Comparison of ENCODE assay signal across 12 cellular contexts in genomic region chr11:11244470-11245080, GRCh38.
A peak's percentile ranks its signal among the peaks of the same experiment; 100 is the strongest.
DNase-seq lines count a peak whose midpoint lies in the region; ATAC-seq and TF ChIP-seq lines count a peak whose summit lies in the region.
"Had no signal": no experiment of that assay in that cellular context is flagged by ENCODE, and none has a peak within 500 bp of the region (broad histone marks: within the 10 kb centered on the region; RNA-seq: fewer than 3 reads in every experiment).

No MANE protein-coding gene starts in this region.

- peaks cover 30% of the 10 kb centered on the region for H3K4me1 Mint-ChIP-seq in activated B cell treated with CpG ODN at 0.5 μM for 24 hours

- no peak overlapping the region for H3K4me3 Mint-ChIP-seq in activated B cell treated with CpG ODN at 0.5 μM for 24 hours

- TF ChIP-seq CTCF in activated B cell treated with CpG ODN at 0.5 μM for 24 hours (IDR thresholded peaks at IDR 0.05) = no peak

- H3K4me1 ChIP-seq in right cardiac atrium (ENCODE audit: control insufficient read depth, insufficient read depth, low read length) (peaks cover 9% of the 10 kb centered on the region), mesendoderm (ENCODE audit: control insufficient read depth, low read depth, low read length) (no peaks in the 10 kb centered on the region)
- H3K4me1 ChIP-seq: pancreas had no signal

- peaks cover 2% of the 10 kb centered on the region for H3K9me3 Mint-ChIP-seq in activated B cell treated with CpG ODN at 0.5 μM for 24 hours

- CTCF ChIA-PET in activated B cell treated with CpG ODN at 0.5 μM for 24 hours (lab: Charles Lee) = interaction anchor here (1.3 kb wide), 1 partner anchor 10 kb away, joined by 3 read pairs; no protein-coding TSS in a partner anchor

- H3K27me3 ChIP-seq in right cardiac atrium (ENCODE audit: control insufficient read depth, insufficient read depth) = no peaks in the 10 kb centered on the region
- no peaks in the 10 kb centered on the region for H3K27me3 ChIP-seq in mesendoderm (ENCODE audit: insufficient read depth, low read length, poor library complexity)
- H3K27me3 ChIP-seq: pancreas, thyroid gland had no signal

- H2BK5ac ChIP-seq in mesendoderm (ENCODE audit: low read length) = no peak overlapping the region

- no peaks in the 10 kb centered on the region for H3K27me3 Mint-ChIP-seq in activated B cell treated with CpG ODN at 0.5 μM for 24 hours

- H3K23ac ChIP-seq in mesendoderm (ENCODE audit: low read length) = no peak overlapping the region

- H3K9ac ChIP-seq in mesendoderm (ENCODE audit: low read length) = no peak overlapping the region

- no peak overlapping the region for H2BK15ac ChIP-seq in mesendoderm (replicated peaks; ENCODE audit: low read depth)

- no peak overlapping the region for H3K18ac ChIP-seq in mesendoderm (ENCODE audit: low read length)

- DNase-seq in right cardiac atrium = no peak
- DNase-seq in left cardiac atrium = no peak
- no peak for DNase-seq in activated B cell treated with CpG ODN at 0.5 μM for 24 hours
- peak; percentile 75 for DNase-seq in mesendoderm
- no peak for DNase-seq in left colon
- no peak for DNase-seq in stimulated activated naive CD8-positive, alpha-beta T cell treated with anti-CD3 and anti-CD28 coated beads, Interleukin-15, Interleukin-2, amounts not matched to agents 100 U/mL and 50 U/mL, for 24 hours
- DNase-seq in RKO (ENCODE audit: low spot score) = no peak
- DNase-seq in KBM-7 = no peak
- DNase-seq: activated naive CD4-positive, alpha-beta T cell treated with anti-CD3 and anti-CD28 coated beads, Interleukin-2, amount 50 U/mL, for 16 hours; NCI-H187 treated with DMSO at 0.1 percent for 48 hours; pancreas; thyroid gland had no signal

- no peak overlapping the region for H2BK120ac ChIP-seq in mesendoderm (ENCODE audit: low read depth, low read length)

- no peak overlapping the region for H3K56ac ChIP-seq in mesendoderm (ENCODE audit: low read length)

- POLR2A ChIA-PET in activated B cell treated with CpG ODN at 0.5 μM for 24 hours (lab: Charles Lee) = no interaction called here

- in situ Hi-C loops in KBM-7 (cut with MboI; ENCODE audit: low pct_unique_long_range_greater_than_20kb, low sequenced_read_pairs) = no loop called here

- H3K4me2 ChIP-seq in mesendoderm (ENCODE audit: low read length) = no peak overlapping the region

- no peak overlapping the region for H2AK5ac ChIP-seq in mesendoderm (ENCODE audit: low read length)

- H3K27ac ChIP-seq in right cardiac atrium (ENCODE audit: low read length) (peak overlapping the region; percentile 80), mesendoderm (ENCODE audit: low read depth, low read length) (no peak overlapping the region)
- H3K27ac ChIP-seq: pancreas had no signal

- no peaks in the 10 kb centered on the region for H3K36me3 ChIP-seq in mesendoderm (ENCODE audit: control insufficient read depth, insufficient read depth, low read length)
- H3K36me3 ChIP-seq: pancreas, thyroid gland had no signal

- 61% methylated on average over 2 of the region's 2 CpGs for WGBS in right cardiac atrium
- WGBS in mesendoderm (ENCODE audit: extremely low coverage, insufficient coverage, low lambda C conversion rate) = no CpG with 5 or more reads among the region's 2 CpGs

- no peak overlapping the region for H3K4ac ChIP-seq in mesendoderm (ENCODE audit: low read depth, low read length)

- H3K9me3 ChIP-seq in right cardiac atrium (ENCODE audit: control insufficient read depth, low read length) = no peaks in the 10 kb centered on the region
- H3K9me3 ChIP-seq: pancreas, thyroid gland had no signal

- intact Hi-C loops in right cardiac atrium (cut with DNase I) = no loop called here
- intact Hi-C loops in left cardiac atrium (cut with DNase I) = no loop called here
- intact Hi-C loops in activated B cell treated with CpG ODN at 0.5 μM for 24 hours (cut with micrococcal nuclease) = no loop called here
- intact Hi-C loops in left colon (cut with DNase I, micrococcal nuclease) = no loop called here

- H3K79me1 ChIP-seq in mesendoderm (ENCODE audit: low read length) = no peaks in the 10 kb centered on the region

- H3K4me3 ChIP-seq in right cardiac atrium (ENCODE audit: low read length) = no peak overlapping the region
- H3K4me3 ChIP-seq in mesendoderm (ENCODE audit: low read length) = no peak overlapping the region
- H3K4me3 ChIP-seq: pancreas, thyroid gland had no signal

- no peak overlapping the region for H4K8ac ChIP-seq in mesendoderm (ENCODE audit: low read depth, low read length)

- no peak overlapping the region for H4K5ac ChIP-seq in mesendoderm (ENCODE audit: low read length)

- no peak overlapping the region for H3K27ac Mint-ChIP-seq in activated B cell treated with CpG ODN at 0.5 μM for 24 hours

- no peaks in the 10 kb centered on the region for H3K79me2 ChIP-seq in mesendoderm (ENCODE audit: control insufficient read depth, insufficient read depth, low read length)

- ATAC-seq in right cardiac atrium = no peak
- no peak for ATAC-seq in left cardiac atrium
- peak; percentile 41 for ATAC-seq in activated B cell treated with CpG ODN at 0.5 μM for 24 hours (ENCODE audit: low read depth)
- no peak for ATAC-seq in left colon
- no peak for ATAC-seq in stimulated activated naive CD8-positive, alpha-beta T cell treated with anti-CD3 and anti-CD28 coated beads, Interleukin-15, Interleukin-2, amounts not matched to agents 100 U/mL and 50 U/mL, for 24 hours

- H3K36me3 Mint-ChIP-seq in activated B cell treated with CpG ODN at 0.5 μM for 24 hours (ENCODE audit: low read depth) = no peaks in the 10 kb centered on the region
